37 cellular contexts compared by ENCODE assay signal in genomic region chr11:115363426-115363825, GRCh38.
"Had no signal": no experiment of that assay in that cellular context is flagged by ENCODE, and none has a peak within 500 bp of the region (broad histone marks: within the 10 kb centered on the region; RNA-seq: fewer than 3 reads in every experiment).

No MANE protein-coding gene starts in this region.

- ATAC-seq: activated CD8-positive, alpha-beta memory T cell treated with anti-CD3 and anti-CD28 coated beads, Interleukin-2, amount 10 ng/mL, durations not matched to agents 7 days and 5 days; activated T-helper 17 cell treated with anti-CD3 and anti-CD28 coated beads, Interleukin-2, amount 50 U/mL, for 72 hours; PC-3; SK-N-SH treated with all-trans-retinoic acid at 6 μM for 48 hours; T-cell; T-helper 17 cell had no signal

- H3K4me3 ChIP-seq: cardiac muscle cell, Peyer's patch, SJSA1 had no signal

- H3K27ac ChIP-seq: cardiac muscle cell, Peyer's patch, SJSA1, WERI-Rb-1 had no signal

- H3K27me3 ChIP-seq: cardiac muscle cell, Peyer's patch, SJSA1 had no signal

- H3K9me3 Mint-ChIP-seq: activated CD4-positive, alpha-beta memory T cell treated with anti-CD3 and anti-CD28 coated beads, Interleukin-2, amount 10 ng/mL, durations not matched to agents 7 days and 5 days; activated naive CD8-positive, alpha-beta T cell treated with anti-CD3 and anti-CD28 coated beads for 36 hours; activated T-helper 17 cell treated with anti-CD3 and anti-CD28 coated beads, Interleukin-2, amount 50 U/mL, for 72 hours; T-cell had no signal

- H3K4me1 Mint-ChIP-seq: activated CD4-positive, alpha-beta memory T cell treated with anti-CD3 and anti-CD28 coated beads, Interleukin-2, amount 10 ng/mL, durations not matched to agents 7 days and 5 days; activated CD8-positive, alpha-beta memory T cell treated with anti-CD3 and anti-CD28 coated beads, Interleukin-2, amount 10 ng/mL, durations not matched to agents 7 days and 5 days; activated naive CD8-positive, alpha-beta T cell treated with anti-CD3 and anti-CD28 coated beads for 36 hours; activated T-helper 17 cell treated with anti-CD3 and anti-CD28 coated beads, Interleukin-2, amount 50 U/mL, for 72 hours; T-cell; T-helper 17 cell had no signal

- DNase-seq: activated CD4-positive, alpha-beta memory T cell treated with anti-CD3 and anti-CD28 coated beads, Interleukin-2, amount 10 ng/mL, durations not matched to agents 7 days and 5 days; activated CD4-positive, alpha-beta T cell treated with anti-CD3 and anti-CD28 coated beads for 1 hour; activated CD4-positive, alpha-beta T cell treated with anti-CD3 and anti-CD28 coated beads for 48 hours; activated CD4-positive, CD25-positive, alpha-beta regulatory T cell; activated CD8-positive, alpha-beta memory T cell treated with anti-CD3 and anti-CD28 coated beads for 24 hours; activated CD8-positive, alpha-beta memory T cell treated with anti-CD3 and anti-CD28 coated beads, Interleukin-2, amount 10 ng/mL, durations not matched to agents 7 days and 5 days; activated CD8-positive, alpha-beta memory T cell treated with anti-CD3 and anti-CD28 coated beads, Interleukin-2, amount 50 U/mL, for 48 hours; activated effector memory CD4-positive, alpha-beta T cell treated with anti-CD3 and anti-CD28 coated beads, Interleukin-2, amount 50 U/mL, for 16 hours; activated naive CD4-positive, alpha-beta T cell; activated naive CD4-positive, alpha-beta T cell treated with anti-CD3 and anti-CD28 coated beads, Interleukin-2, amount 50 U/mL, for 16 hours; activated naive CD8-positive, alpha-beta T cell treated with anti-CD3 and anti-CD28 coated beads for 36 hours; activated T-cell treated with anti-CD3 and anti-CD28 coated beads, Interleukin-2, amount 50 U/mL, for 48 hours; amniotic stem cell; aorta; Karpas-422; KBM-7; NCI-H1048; NCI-H1105 treated with DMSO at 0.1 percent for 48 hours; NCI-H1436; NCI-H1694; NCI-H1930; NCI-H2081 treated with DMSO at 0.1 percent for 48 hours; NCI-H510A; NCI-H526; NCI-H748 treated with DMSO at 0.1 percent for 48 hours; NK-92 treated with Interleukin-12 subunit alpha and Interleukin-12 subunit beta, amount 100 ng/mL, for 24 hours; PC-3; Peyer's patch; RPMI8226; SHP77 treated with DMSO at 0.1 percent for 48 hours; T-cell; T-helper 17 cell; WERI-Rb-1 had no signal

- H3K9me3 ChIP-seq: Peyer's patch, SJSA1 had no signal

- H3K4me3 Mint-ChIP-seq: activated CD4-positive, alpha-beta memory T cell treated with anti-CD3 and anti-CD28 coated beads, Interleukin-2, amount 10 ng/mL, durations not matched to agents 7 days and 5 days; activated CD8-positive, alpha-beta memory T cell treated with anti-CD3 and anti-CD28 coated beads, Interleukin-2, amount 10 ng/mL, durations not matched to agents 7 days and 5 days; activated naive CD8-positive, alpha-beta T cell treated with anti-CD3 and anti-CD28 coated beads for 36 hours; activated T-helper 17 cell treated with anti-CD3 and anti-CD28 coated beads, Interleukin-2, amount 50 U/mL, for 72 hours; T-cell; T-helper 17 cell had no signal

- H3K36me3 Mint-ChIP-seq: activated CD8-positive, alpha-beta memory T cell treated with anti-CD3 and anti-CD28 coated beads, Interleukin-2, amount 10 ng/mL, durations not matched to agents 7 days and 5 days; activated naive CD8-positive, alpha-beta T cell treated with anti-CD3 and anti-CD28 coated beads for 36 hours; T-cell had no signal

- H3K27ac Mint-ChIP-seq: activated CD4-positive, alpha-beta memory T cell treated with anti-CD3 and anti-CD28 coated beads, Interleukin-2, amount 10 ng/mL, durations not matched to agents 7 days and 5 days; activated CD8-positive, alpha-beta memory T cell treated with anti-CD3 and anti-CD28 coated beads, Interleukin-2, amount 10 ng/mL, durations not matched to agents 7 days and 5 days; activated naive CD8-positive, alpha-beta T cell treated with anti-CD3 and anti-CD28 coated beads for 36 hours; activated T-helper 17 cell treated with anti-CD3 and anti-CD28 coated beads, Interleukin-2, amount 50 U/mL, for 72 hours; T-cell; T-helper 17 cell had no signal

- H3K4me1 ChIP-seq: Peyer's patch, SJSA1 had no signal

- H3K36me3 ChIP-seq: cardiac muscle cell, Peyer's patch, SJSA1, WERI-Rb-1 had no signal

- H3K27me3 Mint-ChIP-seq: activated CD4-positive, alpha-beta memory T cell treated with anti-CD3 and anti-CD28 coated beads, Interleukin-2, amount 10 ng/mL, durations not matched to agents 7 days and 5 days; activated CD8-positive, alpha-beta memory T cell treated with anti-CD3 and anti-CD28 coated beads, Interleukin-2, amount 10 ng/mL, durations not matched to agents 7 days and 5 days; activated naive CD8-positive, alpha-beta T cell treated with anti-CD3 and anti-CD28 coated beads for 36 hours; activated T-helper 17 cell treated with anti-CD3 and anti-CD28 coated beads, Interleukin-2, amount 50 U/mL, for 72 hours; T-cell; T-helper 17 cell had no signal
